ENCODE assay signal across 8 cellular contexts in genomic region chr1:226110249-226111108, GRCh38. TPM values are rescaled to one million over a fixed set of nuclear protein-coding genes. Genes with fewer than 3 reads are reported as not detected.
DNase-seq lines count a peak whose midpoint lies in the region; ATAC-seq, FAIRE-seq and TF ChIP-seq lines count a peak whose summit lies in the region.

No MANE protein-coding gene starts in this region.

- no peak for TF ChIP-seq CTCF in endothelial cell of umbilical vein (IDR thresholded peaks at IDR 0.05; ENCODE audit: extremely low read depth in 1 of 2, insufficient read depth in 1 of 2, low read depth in 1 of 2, low read length in 2 of 2)

- POLR2A ChIA-PET in endothelial cell of umbilical vein (lab: Charles Lee) = interaction anchor here (0.5 to 1.9 kb wide), 3 partner anchors 16 to 594 kb away, joined by 4 to 6 read pairs (median 4); partner anchors contain the start of gene H3-3A

- no peaks in the 10 kb centered on the region for H3K9me3 ChIP-seq in endothelial cell of umbilical vein (replicated peaks; ENCODE audit: control insufficient read depth, insufficient read depth, low read length)
- no peaks in the 10 kb centered on the region for H3K9me3 ChIP-seq in mononuclear cell (ENCODE audit: low read depth, low read length)

- intact Hi-C loops in endothelial cell of umbilical vein (cut with micrococcal nuclease) = loop anchor here (1.0 kb wide), 2 partner anchors 11 to 48 kb away; partner anchors contain the start of gene H3-3A

- peak overlapping the region; percentile 81 for H3K4me2 ChIP-seq in endothelial cell of umbilical vein (ENCODE audit: insufficient read depth, low read length)

- CTCF ChIA-PET in endothelial cell of umbilical vein (lab: Charles Lee) = interaction anchor here (0.7 to 6.4 kb wide), 10 partner anchors 9 to 47 kb away, joined by 3 to 55 read pairs (median 6); partner anchors contain the start of gene H3-3A

- TF ChIP-seq POLR2A in endothelial cell of umbilical vein (IDR thresholded peaks at IDR 0.05; ENCODE audit: low read depth, low read length) = no peak

- peak overlapping the region; percentile 60 to 68 (median 63) for H3K4me3 ChIP-seq in endothelial cell of umbilical vein (replicated peaks in 1 of 3; ENCODE audit: insufficient read depth in 1 of 3, low read depth in 1 of 3, low read length in 3 of 3)
- H3K4me3 ChIP-seq in mononuclear cell (ENCODE audit: low read length) = peak overlapping the region; percentile 56

- H3K9me1 ChIP-seq in endothelial cell of umbilical vein (replicated peaks; ENCODE audit: control insufficient read depth, extremely low read depth, insufficient read depth, low read length) = no peaks in the 10 kb centered on the region

- H3K9ac ChIP-seq in endothelial cell of umbilical vein (replicated peaks; ENCODE audit: extremely low read depth, insufficient read depth, low read length) = peak overlapping the region; percentile 68

- dilution Hi-C loops in endothelial cell of umbilical vein (cut with MboI; ENCODE audit: extremely low pct_ligation_motif_present, low sequenced_read_pairs) = no loop called here

- ATAC-seq in GM18511 (IDR thresholded peaks at IDR 0.05; ENCODE audit: unreplicated experiment) (peak; percentile 81), HG02970 (IDR thresholded peaks at IDR 0.05; ENCODE audit: low FRiP score, unreplicated experiment) (peak; percentile 74)

- no peaks in the 10 kb centered on the region for H4K20me1 ChIP-seq in endothelial cell of umbilical vein (replicated peaks; ENCODE audit: control insufficient read depth, extremely low read depth, insufficient read depth, low read length)

- H3K27me3 ChIP-seq in endothelial cell of umbilical vein (ENCODE audit: control insufficient read depth in 2 of 2, insufficient read depth in 2 of 2, low read length in 2 of 2) = no peaks in the 10 kb centered on the region
- H3K27me3 ChIP-seq in mononuclear cell (ENCODE audit: insufficient read depth, low read length) = no peaks in the 10 kb centered on the region

- DNase-seq in AG08395 (ENCODE audit: low spot score) = peak; percentile 80
- peak; percentile 55 for DNase-seq in NCI-H510A treated with DMSO at 0.1 percent for 48 hours (lab: John Stamatoyannopoulos, UW)
- peak; percentile 21 to 32 for DNase-seq in activated CD8-positive, alpha-beta memory T cell treated with anti-CD3 and anti-CD28 coated beads for 4 hours (ENCODE audit: low read depth in 2 of 2)
- DNase-seq in endothelial cell of umbilical vein (ENCODE audit: low read depth, low spot score) = peak; percentile 69
- DNase-seq in stimulated activated CD8-positive, alpha-beta memory T cell treated with anti-CD3 and anti-CD28 coated beads, Interleukin-4, amount 100 ng/mL, for 48 hours = peak; percentile 79

- no TSS peak for BruUV-seq in endothelial cell of umbilical vein (replicated peaks; lab: Mats Ljungman, UMichigan)

- H3K36me3 ChIP-seq in endothelial cell of umbilical vein (ENCODE audit: control insufficient read depth in 2 of 2, extremely low read depth in 1 of 2, insufficient read depth in 2 of 2, low read length in 2 of 2) = no peaks in the 10 kb centered on the region

- H3K79me2 ChIP-seq in endothelial cell of umbilical vein (ENCODE audit: control insufficient read depth, insufficient read depth, low read length) = no peaks in the 10 kb centered on the region

- H3K4me1 ChIP-seq in endothelial cell of umbilical vein (ENCODE audit: control insufficient read depth, extremely low read depth, insufficient read depth, low read length) (peaks cover 13% of the 10 kb centered on the region), mononuclear cell (ENCODE audit: insufficient read depth, low read length) (peaks cover 19% of the 10 kb centered on the region)

- peak; percentile 74 for FAIRE-seq in endothelial cell of umbilical vein (lab: Jason Lieb, UNC)

- H3K27ac ChIP-seq in endothelial cell of umbilical vein (ENCODE audit: insufficient read depth, low read depth, low read length) = peak overlapping the region; percentile 61

- H2AFZ ChIP-seq in endothelial cell of umbilical vein (ENCODE audit: low read depth, low read length) = peak overlapping the region; percentile 64

TF ChIP-seq in endothelial cell of umbilical vein, 7 proteins besides CTCF, POLR2A, EP300 and RAD21:
- TF ChIP-seq POLR2AphosphoS5 (IDR thresholded peaks at IDR 0.05; ENCODE audit: insufficient read depth, low read depth, low read length) (peak; percentile 19), MYC (IDR thresholded peaks at IDR 0.05; ENCODE audit: low read depth, low read length) (no peak), GATA2 (IDR thresholded peaks at IDR 0.05; ENCODE audit: insufficient read depth, insufficient read length, low read depth, low read length) (no peak)

RNA-seq across cellular contexts. Expression of gene H3-3A, which starts 48.0 kb away (rescaled TPM):
- total RNA-seq in endothelial cell of umbilical vein = 448 and 477 TPM in 2 replicates
- polyA plus RNA-seq in endothelial cell of umbilical vein = 387 and 426 TPM in 2 replicates
- polyA plus RNA-seq in endothelial cell of umbilical vein (2011; cell fraction: cytosol; rRNA removed) = 325 and 468 TPM in 2 replicates
- 112 and 143 TPM in 2 replicates for polyA plus RNA-seq in endothelial cell of umbilical vein (2011; cell fraction: nucleus; rRNA removed)
- 296 and 379 TPM in 2 replicates for polyA plus RNA-seq in endothelial cell of umbilical vein (2012)
- 69.0 and 75.4 TPM in 2 replicates for polyA minus RNA-seq in endothelial cell of umbilical vein
- polyA minus RNA-seq in endothelial cell of umbilical vein (2011; cell fraction: cytosol; rRNA and poly(A)+ RNA removed) = 101 TPM
- 33.2 and 34.6 TPM in 2 replicates for polyA minus RNA-seq in endothelial cell of umbilical vein (2011; cell fraction: nucleus; rRNA and poly(A)+ RNA removed)
- total RNA-seq in mononuclear cell = 399 TPM

Comparison
In these comparisons a context has a peak if more than half of its experiments do, and no peak if none do; other contexts are left out.
1. Peak in every context shown above with its lines: DNase-seq, ATAC-seq, H3K4me3 ChIP-seq and H3K27ac ChIP-seq.
2. DNase-seq: peak in every context shown above with its lines; median percentile 80 in AG08395; 79 in stimulated activated CD8-positive, alpha-beta memory T cell treated with anti-CD3 and anti-CD28 coated beads, Interleukin-4, amount 100 ng/mL, for 48 hours; 69 in endothelial cell of umbilical vein; 55 in NCI-H510A treated with DMSO at 0.1 percent for 48 hours; 26 in activated CD8-positive, alpha-beta memory T cell treated with anti-CD3 and anti-CD28 coated beads for 4 hours.